Comparison of ENCODE assay signal across 1 cellular context in genomic region chr19:8050274-8051096, GRCh38.
TF ChIP-seq lines count a peak whose summit lies in the region.

No MANE protein-coding gene starts in this region.

TF ChIP-seq in K562, 482 proteins besides CTCF, POLR2A, EP300 and RAD21 (continued from another document and continues in another):
- TF ChIP-seq MGA (IDR thresholded peaks at IDR 0.05) = peak; percentile 84
- no peak for TF ChIP-seq KAT2B (IDR thresholded peaks at IDR 0.05; ENCODE audit: low read depth, low read length)
- TF ChIP-seq ZNF740 (CRISPR knock-in tag; IDR thresholded peaks at IDR 0.05) = peak; percentile 47; the same call in 1 of the 2 replicates
- no peak for TF ChIP-seq ZNF740 (tag; IDR thresholded peaks at IDR 0.05)
- TF ChIP-seq EHMT2 (IDR thresholded peaks at IDR 0.05) = no peak
- TF ChIP-seq ATF3 (IDR thresholded peaks at IDR 0.05) = no peak
- TF ChIP-seq ATF3 (CRISPR knock-in tag; conservative IDR thresholded peaks at IDR 0.05) = 0 out of 2 replicates have a peak, but pooled peaks have one; percentile 41
- no peak for TF ChIP-seq ZNF518B (CRISPR knock-in tag; IDR thresholded peaks at IDR 0.05)
- peak; percentile 50 for TF ChIP-seq VEZF1 (CRISPR knock-in tag; IDR thresholded peaks at IDR 0.05)
- peak; percentile 41 for TF ChIP-seq SAP30 (IDR thresholded peaks at IDR 0.05; ENCODE audit: borderline replicate concordance, insufficient read depth, low read depth, low read length, poor library complexity, severe bottlenecking)
- TF ChIP-seq CREM (IDR thresholded peaks at IDR 0.05; ENCODE audit: low read depth) = peak; percentile 57
- TF ChIP-seq TCF3 (CRISPR knock-in tag; IDR thresholded peaks at IDR 0.05) = peak; percentile 52
- peak in 1 of 2 experiments; percentile 5; a peak in 1 of 3 replicates for TF ChIP-seq CBX3 (IDR thresholded peaks at IDR 0.05; ENCODE audit: borderline replicate concordance in 1 of 2, low read length in 2 of 2)
- no peak for TF ChIP-seq ARID3B (CRISPR knock-in tag; IDR thresholded peaks at IDR 0.05; ENCODE audit: borderline replicate concordance)
- peak; percentile 51 to 62; a peak in 2 of 4 replicates for TF ChIP-seq NONO (IDR thresholded peaks at IDR 0.05; ENCODE audit: low read depth in 2 of 2, low read length in 1 of 2)
- TF ChIP-seq ZBTB34 (CRISPR knock-in tag; IDR thresholded peaks at IDR 0.05) = no peak
- no peak for TF ChIP-seq IRF2 (CRISPR knock-in tag; IDR thresholded peaks at IDR 0.05)
- peak; percentile 79; the same call in 1 of the 2 replicates for TF ChIP-seq ZNF592 (IDR thresholded peaks at IDR 0.05)
- no peak for TF ChIP-seq CBX2 (IDR thresholded peaks at IDR 0.05; ENCODE audit: insufficient read depth, low read length, poor library complexity, severe bottlenecking)
- TF ChIP-seq JUN (IDR thresholded peaks at IDR 0.05; ENCODE audit: borderline replicate concordance, low read depth, low read length) = no peak
- TF ChIP-seq JUN (CRISPR knock-in tag; IDR thresholded peaks at IDR 0.05; ENCODE audit: borderline replicate concordance) = no peak
- peak; percentile 15 for TF ChIP-seq NELFE (IDR thresholded peaks at IDR 0.05; ENCODE audit: insufficient read depth, insufficient read length)
- TF ChIP-seq ZNF175 (CRISPR knock-in tag; IDR thresholded peaks at IDR 0.05; ENCODE audit: low read depth) = no peak
- TF ChIP-seq MAFF (IDR thresholded peaks at IDR 0.05; ENCODE audit: low read length) = no peak
